1 cellular context compared by ENCODE assay signal in the genomic region with DNA sequence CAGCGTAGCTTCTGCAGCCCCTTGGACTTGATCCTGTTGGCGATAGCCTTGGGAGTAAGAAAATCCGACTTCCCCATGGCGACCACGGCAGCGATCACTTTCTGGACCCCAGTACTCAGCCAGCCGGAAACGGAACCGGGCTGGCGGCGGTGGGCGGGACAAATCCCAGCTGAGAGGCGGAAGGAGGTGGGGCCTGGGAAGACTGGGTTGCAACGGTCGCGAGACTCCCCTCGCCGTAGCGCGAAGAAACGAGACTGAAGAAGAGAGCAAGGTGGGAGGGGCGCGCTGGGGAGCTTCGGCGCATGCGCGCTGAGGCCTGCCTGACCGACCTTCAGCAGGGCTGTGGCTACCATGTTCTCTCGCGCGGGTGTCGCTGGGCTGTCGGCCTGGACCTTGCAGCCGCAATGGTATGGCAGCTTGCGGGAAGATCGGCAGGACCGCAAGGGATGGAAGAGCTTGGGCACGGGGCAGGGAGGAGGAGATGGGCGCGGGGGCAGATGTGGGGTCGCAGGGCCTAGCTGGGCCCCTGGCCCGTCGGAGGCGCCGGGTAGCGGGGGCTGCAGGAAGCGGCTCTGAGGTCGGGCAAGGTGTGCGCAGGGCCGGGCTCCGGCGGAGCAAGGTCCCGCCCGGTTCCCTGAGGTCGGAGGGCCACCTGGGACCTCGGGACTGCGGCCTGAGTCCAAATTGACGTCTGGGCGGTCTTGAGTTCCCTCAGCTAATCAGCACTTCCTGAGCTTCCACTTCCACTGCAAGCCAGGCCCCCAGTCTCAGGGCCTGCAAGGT.
A peak's percentile ranks its signal among the peaks of the same experiment; 100 is the strongest.
TF ChIP-seq lines count a peak whose summit lies in the region.

A gene (plus strand): TSS at position 321 of the 783 bp plus-strand sequence. CDS start 31 bp downstream, at position 352.
A gene with protein sequence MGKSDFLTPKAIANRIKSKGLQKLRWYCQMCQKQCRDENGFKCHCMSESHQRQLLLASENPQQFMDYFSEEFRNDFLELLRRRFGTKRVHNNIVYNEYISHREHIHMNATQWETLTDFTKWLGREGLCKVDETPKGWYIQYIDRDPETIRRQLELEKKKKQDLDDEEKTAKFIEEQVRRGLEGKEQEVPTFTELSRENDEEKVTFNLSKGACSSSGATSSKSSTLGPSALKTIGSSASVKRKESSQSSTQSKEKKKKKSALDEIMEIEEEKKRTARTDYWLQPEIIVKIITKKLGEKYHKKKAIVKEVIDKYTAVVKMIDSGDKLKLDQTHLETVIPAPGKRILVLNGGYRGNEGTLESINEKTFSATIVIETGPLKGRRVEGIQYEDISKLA (minus strand): TSS at position 137 of the 783 bp plus-strand sequence. CDS start 60 bp downstream, at position 77.

TF ChIP-seq in HepG2, 621 proteins besides CTCF, POLR2A, EP300 and RAD21 (continued from another document and continues in another):
- TF ChIP-seq PHB2 (IDR thresholded peaks at IDR 0.05; ENCODE audit: partially characterized antibody) (no peak), MIER3 (CRISPR knock-in tag; IDR thresholded peaks at IDR 0.05; ENCODE audit: borderline replicate concordance) (no peak), ZNF766 (CRISPR knock-in tag; IDR thresholded peaks at IDR 0.05; ENCODE audit: borderline replicate concordance) (peak; percentile 52), ZNF670 (CRISPR knock-in tag; IDR thresholded peaks at IDR 0.05; ENCODE audit: borderline replicate concordance) (peak; percentile 60; the same call in 1 of the 2 replicates), ZFYVE20 (CRISPR knock-in tag; IDR thresholded peaks at IDR 0.05; ENCODE audit: borderline replicate concordance, low read depth) (0 out of 2 replicates have a peak, but pooled peaks have one; percentile 14), ZNF652 (CRISPR knock-in tag; IDR thresholded peaks at IDR 0.05; ENCODE audit: borderline replicate concordance, low read depth) (no peak), ZEB1 (IDR thresholded peaks at IDR 0.05; ENCODE audit: insufficient replicate concordance, low read depth) (no peak), RXRB (CRISPR knock-in tag; IDR thresholded peaks at IDR 0.05; ENCODE audit: borderline replicate concordance) (peak; percentile 10; the same call in 1 of the 2 replicates), MIER2 (CRISPR knock-in tag; IDR thresholded peaks at IDR 0.05) (no peak), ZC3H13 (CRISPR knock-in tag; IDR thresholded peaks at IDR 0.05) (no peak; the same call in 1 of the 2 replicates), ZMYM4 (CRISPR knock-in tag; IDR thresholded peaks at IDR 0.05) (peak; percentile 80; the same call in 1 of the 2 replicates), KDM4B (CRISPR knock-in tag; IDR thresholded peaks at IDR 0.05) (no peak), ZNF333 (CRISPR knock-in tag; IDR thresholded peaks at IDR 0.05; ENCODE audit: borderline replicate concordance) (peak; percentile 68; the same call in 1 of the 2 replicates), ZKSCAN8 (CRISPR knock-in tag; IDR thresholded peaks at IDR 0.05; ENCODE audit: borderline replicate concordance) (peak; percentile 54; the same call in 1 of the 2 replicates), ZBTB7A (CRISPR knock-in tag; IDR thresholded peaks at IDR 0.05) (peak; percentile 66; the same call in 1 of the 2 replicates), THYN1 (CRISPR knock-in tag; IDR thresholded peaks at IDR 0.05; ENCODE audit: borderline replicate concordance, low read depth) (no peak), TBX3 (IDR thresholded peaks at IDR 0.05; ENCODE audit: borderline replicate concordance) (no peak), ZNF350 (CRISPR knock-in tag; IDR thresholded peaks at IDR 0.05; ENCODE audit: borderline replicate concordance, low read depth) (peak; percentile 76; the same call in 1 of the 2 replicates), PPARG (CRISPR knock-in tag; conservative IDR thresholded peaks at IDR 0.05) (no peak), CHCHD3 (CRISPR knock-in tag; IDR thresholded peaks at IDR 0.05) (0 out of 2 replicates have a peak, but pooled peaks have one; percentile 10), ZNF331 (CRISPR knock-in tag; IDR thresholded peaks at IDR 0.05) (no peak), SOX13 (IDR thresholded peaks at IDR 0.05) (no peak), SOX13 (CRISPR knock-in tag; conservative IDR thresholded peaks at IDR 0.05 in 1 of 2, IDR thresholded peaks at IDR 0.05 in 1 of 2) (0 out of 4 replicates have a peak, but pooled peaks of 1 of the 2 experiments have one; percentile 19), ATF7 (IDR thresholded peaks at IDR 0.05) (no peak), ATF7 (CRISPR knock-in tag; IDR thresholded peaks at IDR 0.05) (no peak), KDM6A (CRISPR knock-in tag; IDR thresholded peaks at IDR 0.05; ENCODE audit: low read depth) (no peak), ZKSCAN1 (IDR thresholded peaks at IDR 0.05; ENCODE audit: low read length) (no peak), XRCC5 (optimal IDR thresholded peaks at IDR 0.05; ENCODE audit: low read length) (peak; percentile 34)
- TF ChIP-seq, protein P1, sequence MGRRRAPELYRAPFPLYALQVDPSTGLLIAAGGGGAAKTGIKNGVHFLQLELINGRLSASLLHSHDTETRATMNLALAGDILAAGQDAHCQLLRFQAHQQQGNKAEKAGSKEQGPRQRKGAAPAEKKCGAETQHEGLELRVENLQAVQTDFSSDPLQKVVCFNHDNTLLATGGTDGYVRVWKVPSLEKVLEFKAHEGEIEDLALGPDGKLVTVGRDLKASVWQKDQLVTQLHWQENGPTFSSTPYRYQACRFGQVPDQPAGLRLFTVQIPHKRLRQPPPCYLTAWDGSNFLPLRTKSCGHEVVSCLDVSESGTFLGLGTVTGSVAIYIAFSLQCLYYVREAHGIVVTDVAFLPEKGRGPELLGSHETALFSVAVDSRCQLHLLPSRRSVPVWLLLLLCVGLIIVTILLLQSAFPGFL (CRISPR knock-in tag; IDR thresholded peaks at IDR 0.05): no peak
- TF ChIP-seq, protein P2, sequence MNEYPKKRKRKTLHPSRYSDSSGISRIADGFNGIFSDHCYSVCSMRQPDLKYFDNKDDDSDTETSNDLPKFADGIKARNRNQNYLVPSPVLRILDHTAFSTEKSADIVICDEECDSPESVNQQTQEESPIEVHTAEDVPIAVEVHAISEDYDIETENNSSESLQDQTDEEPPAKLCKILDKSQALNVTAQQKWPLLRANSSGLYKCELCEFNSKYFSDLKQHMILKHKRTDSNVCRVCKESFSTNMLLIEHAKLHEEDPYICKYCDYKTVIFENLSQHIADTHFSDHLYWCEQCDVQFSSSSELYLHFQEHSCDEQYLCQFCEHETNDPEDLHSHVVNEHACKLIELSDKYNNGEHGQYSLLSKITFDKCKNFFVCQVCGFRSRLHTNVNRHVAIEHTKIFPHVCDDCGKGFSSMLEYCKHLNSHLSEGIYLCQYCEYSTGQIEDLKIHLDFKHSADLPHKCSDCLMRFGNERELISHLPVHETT (CRISPR knock-in tag; conservative IDR thresholded peaks at IDR 0.05): peak; percentile 27; the same call in 1 of the 2 replicates
- TF ChIP-seq, protein P3, sequence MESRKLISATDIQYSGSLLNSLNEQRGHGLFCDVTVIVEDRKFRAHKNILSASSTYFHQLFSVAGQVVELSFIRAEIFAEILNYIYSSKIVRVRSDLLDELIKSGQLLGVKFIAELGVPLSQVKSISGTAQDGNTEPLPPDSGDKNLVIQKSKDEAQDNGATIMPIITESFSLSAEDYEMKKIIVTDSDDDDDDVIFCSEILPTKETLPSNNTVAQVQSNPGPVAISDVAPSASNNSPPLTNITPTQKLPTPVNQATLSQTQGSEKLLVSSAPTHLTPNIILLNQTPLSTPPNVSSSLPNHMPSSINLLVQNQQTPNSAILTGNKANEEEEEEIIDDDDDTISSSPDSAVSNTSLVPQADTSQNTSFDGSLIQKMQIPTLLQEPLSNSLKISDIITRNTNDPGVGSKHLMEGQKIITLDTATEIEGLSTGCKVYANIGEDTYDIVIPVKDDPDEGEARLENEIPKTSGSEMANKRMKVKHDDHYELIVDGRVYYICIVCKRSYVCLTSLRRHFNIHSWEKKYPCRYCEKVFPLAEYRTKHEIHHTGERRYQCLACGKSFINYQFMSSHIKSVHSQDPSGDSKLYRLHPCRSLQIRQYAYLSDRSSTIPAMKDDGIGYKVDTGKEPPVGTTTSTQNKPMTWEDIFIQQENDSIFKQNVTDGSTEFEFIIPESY (CRISPR knock-in tag; IDR thresholded peaks at IDR 0.05): 0 out of 2 replicates have a peak, but pooled peaks have one; percentile 4
- TF ChIP-seq, protein P4, sequence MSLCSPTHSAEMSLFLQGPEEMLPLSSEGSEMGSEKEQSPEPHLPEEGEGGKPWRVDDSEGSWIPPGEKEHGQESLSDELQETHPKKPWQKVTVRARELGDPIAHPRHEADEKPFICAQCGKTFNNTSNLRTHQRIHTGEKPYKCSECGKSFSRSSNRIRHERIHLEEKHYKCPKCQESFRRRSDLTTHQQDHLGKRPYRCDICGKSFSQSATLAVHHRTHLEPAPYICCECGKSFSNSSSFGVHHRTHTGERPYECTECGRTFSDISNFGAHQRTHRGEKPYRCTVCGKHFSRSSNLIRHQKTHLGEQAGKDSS (CRISPR knock-in tag; IDR thresholded peaks at IDR 0.05; ENCODE audit: borderline replicate concordance, low read depth): no peak
- TF ChIP-seq, protein P5, sequence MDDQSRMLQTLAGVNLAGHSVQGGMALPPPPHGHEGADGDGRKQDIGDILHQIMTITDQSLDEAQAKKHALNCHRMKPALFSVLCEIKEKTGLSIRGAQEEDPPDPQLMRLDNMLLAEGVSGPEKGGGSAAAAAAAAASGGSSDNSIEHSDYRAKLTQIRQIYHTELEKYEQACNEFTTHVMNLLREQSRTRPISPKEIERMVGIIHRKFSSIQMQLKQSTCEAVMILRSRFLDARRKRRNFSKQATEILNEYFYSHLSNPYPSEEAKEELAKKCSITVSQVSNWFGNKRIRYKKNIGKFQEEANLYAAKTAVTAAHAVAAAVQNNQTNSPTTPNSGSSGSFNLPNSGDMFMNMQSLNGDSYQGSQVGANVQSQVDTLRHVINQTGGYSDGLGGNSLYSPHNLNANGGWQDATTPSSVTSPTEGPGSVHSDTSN (CRISPR knock-in tag; IDR thresholded peaks at IDR 0.05; ENCODE audit: borderline replicate concordance): no peak
- TF ChIP-seq, protein P6, sequence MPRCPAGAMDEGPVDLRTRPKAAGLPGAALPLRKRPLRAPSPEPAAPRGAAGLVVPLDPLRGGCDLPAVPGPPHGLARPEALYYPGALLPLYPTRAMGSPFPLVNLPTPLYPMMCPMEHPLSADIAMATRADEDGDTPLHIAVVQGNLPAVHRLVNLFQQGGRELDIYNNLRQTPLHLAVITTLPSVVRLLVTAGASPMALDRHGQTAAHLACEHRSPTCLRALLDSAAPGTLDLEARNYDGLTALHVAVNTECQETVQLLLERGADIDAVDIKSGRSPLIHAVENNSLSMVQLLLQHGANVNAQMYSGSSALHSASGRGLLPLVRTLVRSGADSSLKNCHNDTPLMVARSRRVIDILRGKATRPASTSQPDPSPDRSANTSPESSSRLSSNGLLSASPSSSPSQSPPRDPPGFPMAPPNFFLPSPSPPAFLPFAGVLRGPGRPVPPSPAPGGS (CRISPR knock-in tag; IDR thresholded peaks at IDR 0.05): 0 out of 2 replicates have a peak, but pooled peaks have one; percentile 76
- TF ChIP-seq, protein P7, sequence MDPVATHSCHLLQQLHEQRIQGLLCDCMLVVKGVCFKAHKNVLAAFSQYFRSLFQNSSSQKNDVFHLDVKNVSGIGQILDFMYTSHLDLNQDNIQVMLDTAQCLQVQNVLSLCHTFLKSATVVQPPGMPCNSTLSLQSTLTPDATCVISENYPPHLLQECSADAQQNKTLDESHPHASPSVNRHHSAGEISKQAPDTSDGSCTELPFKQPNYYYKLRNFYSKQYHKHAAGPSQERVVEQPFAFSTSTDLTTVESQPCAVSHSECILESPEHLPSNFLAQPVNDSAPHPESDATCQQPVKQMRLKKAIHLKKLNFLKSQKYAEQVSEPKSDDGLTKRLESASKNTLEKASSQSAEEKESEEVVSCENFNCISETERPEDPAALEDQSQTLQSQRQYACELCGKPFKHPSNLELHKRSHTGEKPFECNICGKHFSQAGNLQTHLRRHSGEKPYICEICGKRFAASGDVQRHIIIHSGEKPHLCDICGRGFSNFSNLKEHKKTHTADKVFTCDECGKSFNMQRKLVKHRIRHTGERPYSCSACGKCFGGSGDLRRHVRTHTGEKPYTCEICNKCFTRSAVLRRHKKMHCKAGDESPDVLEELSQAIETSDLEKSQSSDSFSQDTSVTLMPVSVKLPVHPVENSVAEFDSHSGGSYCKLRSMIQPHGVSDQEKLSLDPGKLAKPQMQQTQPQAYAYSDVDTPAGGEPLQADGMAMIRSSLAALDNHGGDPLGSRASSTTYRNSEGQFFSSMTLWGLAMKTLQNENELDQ (CRISPR knock-in tag; IDR thresholded peaks at IDR 0.05; ENCODE audit: borderline replicate concordance): no peak
- TF ChIP-seq, protein P8, sequence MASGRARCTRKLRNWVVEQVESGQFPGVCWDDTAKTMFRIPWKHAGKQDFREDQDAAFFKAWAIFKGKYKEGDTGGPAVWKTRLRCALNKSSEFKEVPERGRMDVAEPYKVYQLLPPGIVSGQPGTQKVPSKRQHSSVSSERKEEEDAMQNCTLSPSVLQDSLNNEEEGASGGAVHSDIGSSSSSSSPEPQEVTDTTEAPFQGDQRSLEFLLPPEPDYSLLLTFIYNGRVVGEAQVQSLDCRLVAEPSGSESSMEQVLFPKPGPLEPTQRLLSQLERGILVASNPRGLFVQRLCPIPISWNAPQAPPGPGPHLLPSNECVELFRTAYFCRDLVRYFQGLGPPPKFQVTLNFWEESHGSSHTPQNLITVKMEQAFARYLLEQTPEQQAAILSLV (CRISPR knock-in tag; IDR thresholded peaks at IDR 0.05; ENCODE audit: borderline replicate concordance): no peak; the same call in 1 of the 2 replicates
- TF ChIP-seq, protein P9, sequence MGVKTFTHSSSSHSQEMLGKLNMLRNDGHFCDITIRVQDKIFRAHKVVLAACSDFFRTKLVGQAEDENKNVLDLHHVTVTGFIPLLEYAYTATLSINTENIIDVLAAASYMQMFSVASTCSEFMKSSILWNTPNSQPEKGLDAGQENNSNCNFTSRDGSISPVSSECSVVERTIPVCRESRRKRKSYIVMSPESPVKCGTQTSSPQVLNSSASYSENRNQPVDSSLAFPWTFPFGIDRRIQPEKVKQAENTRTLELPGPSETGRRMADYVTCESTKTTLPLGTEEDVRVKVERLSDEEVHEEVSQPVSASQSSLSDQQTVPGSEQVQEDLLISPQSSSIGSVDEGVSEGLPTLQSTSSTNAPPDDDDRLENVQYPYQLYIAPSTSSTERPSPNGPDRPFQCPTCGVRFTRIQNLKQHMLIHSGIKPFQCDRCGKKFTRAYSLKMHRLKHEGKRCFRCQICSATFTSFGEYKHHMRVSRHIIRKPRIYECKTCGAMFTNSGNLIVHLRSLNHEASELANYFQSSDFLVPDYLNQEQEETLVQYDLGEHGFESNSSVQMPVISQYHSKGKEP (CRISPR knock-in tag; IDR thresholded peaks at IDR 0.05): no peak
- TF ChIP-seq, protein P10, sequence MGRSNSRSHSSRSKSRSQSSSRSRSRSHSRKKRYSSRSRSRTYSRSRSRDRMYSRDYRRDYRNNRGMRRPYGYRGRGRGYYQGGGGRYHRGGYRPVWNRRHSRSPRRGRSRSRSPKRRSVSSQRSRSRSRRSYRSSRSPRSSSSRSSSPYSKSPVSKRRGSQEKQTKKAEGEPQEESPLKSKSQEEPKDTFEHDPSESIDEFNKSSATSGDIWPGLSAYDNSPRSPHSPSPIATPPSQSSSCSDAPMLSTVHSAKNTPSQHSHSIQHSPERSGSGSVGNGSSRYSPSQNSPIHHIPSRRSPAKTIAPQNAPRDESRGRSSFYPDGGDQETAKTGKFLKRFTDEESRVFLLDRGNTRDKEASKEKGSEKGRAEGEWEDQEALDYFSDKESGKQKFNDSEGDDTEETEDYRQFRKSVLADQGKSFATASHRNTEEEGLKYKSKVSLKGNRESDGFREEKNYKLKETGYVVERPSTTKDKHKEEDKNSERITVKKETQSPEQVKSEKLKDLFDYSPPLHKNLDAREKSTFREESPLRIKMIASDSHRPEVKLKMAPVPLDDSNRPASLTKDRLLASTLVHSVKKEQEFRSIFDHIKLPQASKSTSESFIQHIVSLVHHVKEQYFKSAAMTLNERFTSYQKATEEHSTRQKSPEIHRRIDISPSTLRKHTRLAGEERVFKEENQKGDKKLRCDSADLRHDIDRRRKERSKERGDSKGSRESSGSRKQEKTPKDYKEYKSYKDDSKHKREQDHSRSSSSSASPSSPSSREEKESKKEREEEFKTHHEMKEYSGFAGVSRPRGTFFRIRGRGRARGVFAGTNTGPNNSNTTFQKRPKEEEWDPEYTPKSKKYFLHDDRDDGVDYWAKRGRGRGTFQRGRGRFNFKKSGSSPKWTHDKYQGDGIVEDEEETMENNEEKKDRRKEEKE (IDR thresholded peaks at IDR 0.05): no peak
